In the genomic region with DNA sequence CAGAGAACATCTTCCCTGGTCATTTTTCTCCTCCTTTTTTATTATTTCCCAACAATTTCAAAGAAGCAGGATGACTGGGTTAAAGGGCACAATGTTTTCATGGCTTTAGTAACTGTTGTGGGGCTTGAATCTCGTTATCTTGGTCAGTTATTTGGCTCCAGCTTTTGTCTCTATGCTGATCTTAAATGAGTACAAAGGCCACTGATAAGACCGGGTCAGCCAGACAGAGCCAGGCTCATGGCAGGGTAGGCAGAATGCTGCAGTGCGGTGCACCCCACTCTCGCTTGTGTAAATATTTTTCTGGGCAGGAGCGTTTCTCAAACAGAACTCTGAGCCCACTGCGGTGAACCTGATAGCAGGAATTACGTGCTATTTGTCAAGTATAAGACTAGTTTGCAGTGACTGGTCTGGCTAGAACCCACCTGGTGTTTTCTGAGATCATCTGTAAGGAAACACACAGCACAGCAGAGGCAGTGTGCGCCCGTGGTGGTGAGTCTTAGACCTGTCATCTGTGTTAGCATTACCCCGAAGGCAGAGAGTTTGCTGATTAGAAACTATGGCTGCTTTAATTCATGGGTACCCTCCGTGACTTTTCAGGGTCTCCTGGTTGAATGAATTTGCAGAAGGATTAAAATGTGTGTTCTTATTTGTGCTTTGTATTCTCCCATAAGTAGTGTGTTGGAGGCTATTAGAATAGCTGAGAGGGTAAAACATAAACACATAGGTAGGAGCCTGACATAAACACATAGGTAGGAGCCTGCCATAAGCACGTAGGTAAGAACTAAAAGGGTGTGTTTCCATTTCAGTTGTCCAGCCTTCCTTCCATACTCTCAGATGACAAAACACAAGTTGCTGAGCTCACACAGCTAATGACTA, we compare ENCODE assay signal across 10 cellular contexts.
A peak's percentile ranks its signal among the peaks of the same experiment; 100 is the strongest.
DNase-seq lines count a peak whose midpoint lies in the region; ATAC-seq and TF ChIP-seq lines count a peak whose summit lies in the region.
"Had no signal": no experiment of that assay in that cellular context is flagged by ENCODE, and none has a peak within 500 bp of the region (broad histone marks: within the 10 kb centered on the region; RNA-seq: fewer than 3 reads in every experiment).

No MANE protein-coding gene starts in this region.

- ATAC-seq in heart left ventricle = peak in 3 of 4 donors; percentile 25 to 49 (median 28)
- ATAC-seq in GM21390 (IDR thresholded peaks at IDR 0.05; ENCODE audit: unreplicated experiment) = no peak

- H3K36me3 ChIP-seq in adipocyte (ENCODE audit: control insufficient read depth, insufficient read depth, low read length, severe bottlenecking) (no peaks in the 10 kb centered on the region), heart left ventricle (peaks cover 0 to 12% (median 0%) of the 10 kb centered on the region in 9 donors), neuronal stem cell (replicated peaks in 1 of 2; ENCODE audit: control insufficient read depth in 2 of 2, insufficient read depth in 2 of 2, low read length in 2 of 2) (no peaks in the 10 kb centered on the region)
- H3K36me3 ChIP-seq: BLaER1 had no signal

- H3K79me1 ChIP-seq in neuronal stem cell (ENCODE audit: low read depth, low read length) = no peaks in the 10 kb centered on the region

- DNase-seq in DMS53 treated with DMSO at 0.1 percent for 48 hours (lab: John Stamatoyannopoulos, UW; ENCODE audit: unreplicated experiment) (peak; percentile 22), adipocyte (ENCODE audit: low read depth) (peak; percentile 41), heart left ventricle (no peak), neuronal stem cell (ENCODE audit: low spot score) (no peak), GM19238 (ENCODE audit: insufficient read length, low spot score) (no peak)
- no peak for DNase-seq in central memory CD4-positive, alpha-beta T cell
- DNase-seq in activated CD4-positive, alpha-beta T cell treated with anti-CD3 and anti-CD28 coated beads for 48 hours = no peak

- no peak overlapping the region for H4K8ac ChIP-seq in neuronal stem cell (ENCODE audit: low read depth, low read length)

- no peak overlapping the region for H2BK15ac ChIP-seq in neuronal stem cell (ENCODE audit: low read length)

- no peak for TF ChIP-seq CTCF in heart left ventricle (IDR thresholded peaks at IDR 0.05)

- peaks cover 50% of the 10 kb centered on the region for H3K4me1 ChIP-seq in adipocyte (ENCODE audit: control insufficient read depth, insufficient read depth, low read length)
- peaks cover 0 to 58% (median 46%) of the 10 kb centered on the region in 12 donors for H3K4me1 ChIP-seq in heart left ventricle
- peaks cover 6 to 8% of the 10 kb centered on the region in 2 donors for H3K4me1 ChIP-seq in neuronal stem cell (ENCODE audit: control insufficient read depth in 2 of 2, insufficient read depth in 1 of 2, low read depth in 1 of 2, low read length in 2 of 2)

- H2BK5ac ChIP-seq in neuronal stem cell (ENCODE audit: low read length) = no peak overlapping the region

- no peak overlapping the region for H3K4me2 ChIP-seq in neuronal stem cell (ENCODE audit: insufficient read depth, low read length, poor library complexity, severe bottlenecking)
- H3K4me2 ChIP-seq: BLaER1 had no signal

- H2BK120ac ChIP-seq in neuronal stem cell (ENCODE audit: low read depth, low read length) = no peak overlapping the region

- peak overlapping the region; percentile 40 for H3K18ac ChIP-seq in neuronal stem cell (ENCODE audit: low read length)

- peak overlapping the region; percentile 96 for H3K9ac ChIP-seq in adipocyte (ENCODE audit: low read length)
- H3K9ac ChIP-seq in neuronal stem cell (ENCODE audit: low read depth, low read length, poor library complexity) = no peak overlapping the region
- H3K9ac ChIP-seq: BLaER1 had no signal

- H3K27ac ChIP-seq in heart left ventricle = peak overlapping the region in 10 of 12 donors; percentile 5 to 92 (median 33)
- H3K27ac ChIP-seq in neuronal stem cell (replicated peaks; ENCODE audit: low read length) = peak overlapping the region; percentile 17
- H3K27ac ChIP-seq: BLaER1, VCaP had no signal

- WGBS in heart left ventricle, 4 donors = 63 to 69% (median 66%) methylated on average over 12 of the region's 12 CpGs
- WGBS in neuronal stem cell (ENCODE audit: extremely low coverage in 2 of 2, insufficient read length in 2 of 2, insufficient replicate concordance in 1 of 2), 2 donors = no CpG with 5 or more reads among the region's 12 CpGs

- intact Hi-C loops in heart left ventricle (cut with DNase I) = no loop called here

- no peaks in the 10 kb centered on the region for H3K9me3 ChIP-seq in adipocyte (ENCODE audit: control insufficient read depth, low read length)
- H3K9me3 ChIP-seq in heart left ventricle = no peaks in the 10 kb centered on the region
- no peaks in the 10 kb centered on the region for H3K9me3 ChIP-seq in neuronal stem cell (replicated peaks in 1 of 2; ENCODE audit: control insufficient read depth in 2 of 2, insufficient read depth in 1 of 2, low read depth in 1 of 2, low read length in 2 of 2)
- H3K9me3 ChIP-seq: BLaER1 had no signal

- no peak overlapping the region for H3K4ac ChIP-seq in neuronal stem cell (ENCODE audit: low read length)

- no peak for TF ChIP-seq POLR2A in heart left ventricle (IDR thresholded peaks at IDR 0.05)

- H4K91ac ChIP-seq in neuronal stem cell (ENCODE audit: low read depth, low read length, poor library complexity) = no peak overlapping the region

- no peak overlapping the region for H3K14ac ChIP-seq in neuronal stem cell (ENCODE audit: low read length)

- H2BK12ac ChIP-seq in neuronal stem cell (ENCODE audit: low read length) = no peak overlapping the region

- H2AK5ac ChIP-seq in neuronal stem cell (ENCODE audit: low read depth, low read length) = no peak overlapping the region

- no peak overlapping the region for H3K23ac ChIP-seq in neuronal stem cell (ENCODE audit: low read depth, low read length, poor library complexity)

- no peaks in the 10 kb centered on the region for H3K27me3 ChIP-seq in adipocyte (replicated peaks; ENCODE audit: control insufficient read depth, insufficient read depth, low read length)
- H3K27me3 ChIP-seq in heart left ventricle = no peaks in the 10 kb centered on the region
- no peaks in the 10 kb centered on the region for H3K27me3 ChIP-seq in neuronal stem cell (ENCODE audit: control insufficient read depth in 3 of 3, insufficient read depth in 3 of 3, low read depth in 1 of 3, low read length in 3 of 3)
- H3K27me3 ChIP-seq: BLaER1 had no signal

- H3K4me3 ChIP-seq in adipocyte (ENCODE audit: low read length) = peak overlapping the region; percentile 89
- no peak overlapping the region for H3K4me3 ChIP-seq in heart left ventricle
- H3K4me3 ChIP-seq in neuronal stem cell (ENCODE audit: low read length in 2 of 2) = no peak overlapping the region
- H3K4me3 ChIP-seq: BLaER1 had no signal

- no peak overlapping the region for H2AFZ ChIP-seq in neuronal stem cell (ENCODE audit: low read length)

Comparison
In these comparisons a context has a peak if more than half of its experiments do, and no peak if none do; other contexts are left out.
1. DNase-seq: peak in DMS53 treated with DMSO at 0.1 percent for 48 hours (single experiment) and adipocyte (single experiment); none in heart left ventricle (0 of 5), neuronal stem cell (single experiment), GM19238 (single experiment), central memory CD4-positive, alpha-beta T cell (single experiment) and activated CD4-positive, alpha-beta T cell treated with anti-CD3 and anti-CD28 coated beads for 48 hours (single experiment).